ENCODE assay signal across 13 cellular contexts in genomic region chr21:46151989-46152938, GRCh38. TPM values are rescaled to one million over a fixed set of nuclear protein-coding genes. Genes with fewer than 3 reads are reported as not detected.
DNase-seq lines count a peak whose midpoint lies in the region; ATAC-seq and TF ChIP-seq lines count a peak whose summit lies in the region.
"Had no signal": no experiment of that assay in that cellular context is flagged by ENCODE, and none has a peak within 500 bp of the region (broad histone marks: within the 10 kb centered on the region; RNA-seq: fewer than 3 reads in every experiment).

No MANE protein-coding gene starts in this region.

- H3K4me1 Mint-ChIP-seq in stimulated activated naive CD8-positive, alpha-beta T cell treated with anti-CD3 and anti-CD28 coated beads, Interleukin-15, amount 100 ng/mL, for 72 hours, result no peaks in the 10 kb centered on the region
- H3K4me1 Mint-ChIP-seq in endodermal cell (peaks cover 3% of the 10 kb centered on the region), nephron (peaks cover 24% of the 10 kb centered on the region)
- H3K4me1 Mint-ChIP-seq: B cell; stimulated activated memory B cell treated with anti-CD40 and anti-IgM and Interleukin-4, amounts not matched to agents 10 μg/mL and 1 μg/mL and 100 μg/mL, for 72 hours had no signal

- H3K9me3 ChIP-seq in endodermal cell (ENCODE audit: control insufficient read depth, low read length), result no peaks in the 10 kb centered on the region
- H3K9me3 ChIP-seq: gastrocnemius medialis had no signal

- H3K4me3 ChIP-seq in endodermal cell (ENCODE audit: low read length), result no peak overlapping the region

- no peak overlapping the region for H3K9ac ChIP-seq in endodermal cell (ENCODE audit: extremely low read depth, low read length, poor library complexity, severe bottlenecking)
- H3K9ac ChIP-seq: GM23248 had no signal

- WGBS in endodermal cell (ENCODE audit: insufficient coverage in 1 of 2, insufficient read length in 1 of 2), 2 experiments, result 94 to 95% methylated on average over 28 to 45 of the region's 45 CpGs

- H3K27me3 ChIP-seq in endodermal cell (ENCODE audit: control insufficient read depth, insufficient read depth, low read length, poor library complexity, severe bottlenecking), result no peaks in the 10 kb centered on the region

- DNase-seq in stimulated activated naive CD8-positive, alpha-beta T cell treated with anti-CD3 and anti-CD28 coated beads, Interleukin-15, Interleukin-2, amounts not matched to agents 100 U/mL and 50 U/mL, for 24 hours, result peak; percentile 0
- no peak for DNase-seq in stimulated activated naive CD8-positive, alpha-beta T cell treated with anti-CD3 and anti-CD28 coated beads, Interleukin-15, amount 100 ng/mL, for 72 hours
- DNase-seq in endodermal cell (peak; percentile 48), NCI-H2171 (lab: John Stamatoyannopoulos, UW) (no peak), amniotic stem cell (lab: John Stamatoyannopoulos, UW) (no peak), GM20000 (ENCODE audit: low spot score) (no peak)
- DNase-seq: occipital lobe had no signal

- TF ChIP-seq CTCF in endodermal cell (conservative IDR thresholded peaks at IDR 0.05), result no peak
- TF ChIP-seq CTCF in nephron (IDR thresholded peaks at IDR 0.05; ENCODE audit: unreplicated experiment in 3 of 3), result no peak
- no peak for TF ChIP-seq CTCF in GM20000 (IDR thresholded peaks at IDR 0.05; ENCODE audit: extremely low read depth, missing control alignments)

- no peak for ATAC-seq in stimulated activated naive CD8-positive, alpha-beta T cell treated with anti-CD3 and anti-CD28 coated beads, Interleukin-15, Interleukin-2, amounts not matched to agents 100 U/mL and 50 U/mL, for 24 hours
- no peak for ATAC-seq in stimulated activated naive CD8-positive, alpha-beta T cell treated with anti-CD3 and anti-CD28 coated beads, Interleukin-15, amount 100 ng/mL, for 72 hours
- no peak for ATAC-seq in HG03439 (IDR thresholded peaks at IDR 0.05; ENCODE audit: unreplicated experiment)
- ATAC-seq: stimulated activated memory B cell treated with anti-CD40 and anti-IgM and Interleukin-4, amounts not matched to agents 10 μg/mL and 1 μg/mL and 100 μg/mL, for 72 hours had no signal

- H3K36me3 Mint-ChIP-seq in endodermal cell (ENCODE audit: low read depth) (no peaks in the 10 kb centered on the region), nephron (ENCODE audit: low read depth) (no peaks in the 10 kb centered on the region)
- H3K36me3 Mint-ChIP-seq: stimulated activated memory B cell treated with anti-CD40 and anti-IgM and Interleukin-4, amounts not matched to agents 10 μg/mL and 1 μg/mL and 100 μg/mL, for 72 hours had no signal

- no peaks in the 10 kb centered on the region for H3K9me3 Mint-ChIP-seq in stimulated activated naive CD8-positive, alpha-beta T cell treated with anti-CD3 and anti-CD28 coated beads, Interleukin-15, amount 100 ng/mL, for 72 hours
- H3K9me3 Mint-ChIP-seq in endodermal cell (no peaks in the 10 kb centered on the region), nephron (no peaks in the 10 kb centered on the region)
- H3K9me3 Mint-ChIP-seq: stimulated activated memory B cell treated with anti-CD40 and anti-IgM and Interleukin-4, amounts not matched to agents 10 μg/mL and 1 μg/mL and 100 μg/mL, for 72 hours had no signal

- H3K27me3 Mint-ChIP-seq in stimulated activated naive CD8-positive, alpha-beta T cell treated with anti-CD3 and anti-CD28 coated beads, Interleukin-15, amount 100 ng/mL, for 72 hours, result no peaks in the 10 kb centered on the region
- H3K27me3 Mint-ChIP-seq in endodermal cell (ENCODE audit: insufficient read depth) (no peaks in the 10 kb centered on the region), nephron (ENCODE audit: low read depth) (no peaks in the 10 kb centered on the region)
- H3K27me3 Mint-ChIP-seq: B cell had no signal

- H3K27ac ChIP-seq in endodermal cell (ENCODE audit: low read depth, low read length), result no peak overlapping the region
- H3K27ac ChIP-seq: gastrocnemius medialis, GM23248 had no signal

- no peaks in the 10 kb centered on the region for H3K36me3 ChIP-seq in endodermal cell (ENCODE audit: control insufficient read depth, insufficient read depth, low read length)
- H3K36me3 ChIP-seq: gastrocnemius medialis had no signal

- peak overlapping the region in 1 of 2 donors; percentile 78 for H3K27ac Mint-ChIP-seq in stimulated activated naive CD8-positive, alpha-beta T cell treated with anti-CD3 and anti-CD28 coated beads, Interleukin-15, amount 100 ng/mL, for 72 hours
- H3K27ac Mint-ChIP-seq in endodermal cell, result peak overlapping the region; percentile 77
- H3K27ac Mint-ChIP-seq in nephron, result peak overlapping the region in 2 of 3 experiments; percentile 7 to 21
- H3K27ac Mint-ChIP-seq: B cell; stimulated activated memory B cell treated with anti-CD40 and anti-IgM and Interleukin-4, amounts not matched to agents 10 μg/mL and 1 μg/mL and 100 μg/mL, for 72 hours had no signal

- no peak overlapping the region for H3K4me3 Mint-ChIP-seq in stimulated activated naive CD8-positive, alpha-beta T cell treated with anti-CD3 and anti-CD28 coated beads, Interleukin-15, amount 100 ng/mL, for 72 hours
- no peak overlapping the region for H3K4me3 Mint-ChIP-seq in endodermal cell
- peak overlapping the region in 1 of 3 experiments; percentile 41 for H3K4me3 Mint-ChIP-seq in nephron
- H3K4me3 Mint-ChIP-seq: B cell; stimulated activated memory B cell treated with anti-CD40 and anti-IgM and Interleukin-4, amounts not matched to agents 10 μg/mL and 1 μg/mL and 100 μg/mL, for 72 hours had no signal

- H3K4me1 ChIP-seq in endodermal cell (ENCODE audit: control insufficient read depth, insufficient read depth, low read length), result peaks cover 9% of the 10 kb centered on the region

RNA-seq across cellular contexts. Expression of gene FTCD, which starts 3.1 kb away (rescaled TPM):
- total RNA-seq in endodermal cell, result 1 to 10 TPM; 3.5 to 4.6 TPM
- 3.0 TPM for polyA plus RNA-seq in endodermal cell (2013, experiment 1 of 2)
- polyA plus RNA-seq in endodermal cell (2013, experiment 2 of 2), result 1.0 TPM
- total RNA-seq: GM23248, occipital lobe had no signal
- polyA plus RNA-seq: GM23248 had no signal

RNA-seq across cellular contexts. Expression of gene SPATC1L, which starts 32.0 kb away (rescaled TPM):
- total RNA-seq in endodermal cell, result 10 to 100 TPM; 29.5 to 31.9 TPM
- 32.1 TPM for polyA plus RNA-seq in endodermal cell (2013, experiment 1 of 2)
- 33.4 TPM for polyA plus RNA-seq in endodermal cell (2013, experiment 2 of 2)

RNA-seq across cellular contexts. Expression of gene COL6A2, which starts 54.4 kb away (rescaled TPM):
- 100 to 1,000 TPM; 259 to 377 TPM for total RNA-seq in endodermal cell
- polyA plus RNA-seq in endodermal cell (2013, experiment 1 of 2), result 117 TPM
- 114 TPM for polyA plus RNA-seq in endodermal cell (2013, experiment 2 of 2)

Comparison
In these comparisons a context has a peak if more than half of its experiments do, and no peak if none do; other contexts are left out.
1. DNase-seq: peak in stimulated activated naive CD8-positive, alpha-beta T cell treated with anti-CD3 and anti-CD28 coated beads, Interleukin-15, Interleukin-2, amounts not matched to agents 100 U/mL and 50 U/mL, for 24 hours (single experiment) and endodermal cell (single experiment); none in stimulated activated naive CD8-positive, alpha-beta T cell treated with anti-CD3 and anti-CD28 coated beads, Interleukin-15, amount 100 ng/mL, for 72 hours (0 of 2), NCI-H2171 (single experiment), amniotic stem cell (single experiment) and GM20000 (single experiment).